Comparison of ENCODE assay signal across 8 cellular contexts in the genomic region with DNA sequence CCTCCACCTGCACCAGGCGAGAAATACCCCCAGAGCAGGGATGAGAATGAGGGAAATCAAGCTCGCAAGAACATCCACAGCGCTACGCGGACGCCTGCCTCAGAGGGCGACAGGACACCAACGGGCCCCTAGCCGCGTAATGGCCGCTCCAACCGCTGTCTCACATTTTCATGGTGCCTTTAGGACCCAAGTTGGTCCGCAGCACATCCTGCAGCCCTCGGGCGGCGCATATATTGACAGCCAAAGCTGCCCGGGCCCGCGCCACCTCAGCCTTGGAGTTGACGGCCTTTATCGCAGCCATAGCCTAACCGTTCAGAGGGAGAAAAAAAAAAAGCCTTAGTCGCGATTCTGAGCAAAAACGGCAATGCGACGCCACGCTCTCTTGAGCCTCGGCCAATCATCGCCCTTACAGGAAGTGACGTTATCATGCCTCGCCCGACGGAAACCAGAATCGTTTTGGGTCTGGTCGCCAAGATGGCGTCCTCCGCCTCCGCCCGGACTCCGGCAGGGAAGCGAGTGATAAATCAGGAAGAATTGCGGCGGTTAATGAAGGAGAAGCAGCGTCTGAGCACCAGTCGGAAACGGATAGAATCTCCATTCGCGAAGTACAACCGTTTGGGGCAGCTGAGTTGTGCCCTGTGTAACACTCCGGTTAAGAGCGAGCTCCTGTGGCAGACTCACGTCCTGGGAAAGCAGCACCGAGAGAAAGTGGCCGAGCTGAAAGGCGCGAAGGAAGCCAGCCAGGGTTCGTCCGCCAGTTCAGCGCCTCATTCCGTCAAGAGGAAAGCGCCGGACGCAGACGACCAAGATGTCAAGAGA. TPM values are rescaled to one million over a fixed set of nuclear protein-coding genes. Genes with fewer than 3 reads are reported as not detected.
DNase-seq lines count a peak whose midpoint lies in the region; ATAC-seq, FAIRE-seq and TF ChIP-seq lines count a peak whose summit lies in the region.

A gene with protein sequence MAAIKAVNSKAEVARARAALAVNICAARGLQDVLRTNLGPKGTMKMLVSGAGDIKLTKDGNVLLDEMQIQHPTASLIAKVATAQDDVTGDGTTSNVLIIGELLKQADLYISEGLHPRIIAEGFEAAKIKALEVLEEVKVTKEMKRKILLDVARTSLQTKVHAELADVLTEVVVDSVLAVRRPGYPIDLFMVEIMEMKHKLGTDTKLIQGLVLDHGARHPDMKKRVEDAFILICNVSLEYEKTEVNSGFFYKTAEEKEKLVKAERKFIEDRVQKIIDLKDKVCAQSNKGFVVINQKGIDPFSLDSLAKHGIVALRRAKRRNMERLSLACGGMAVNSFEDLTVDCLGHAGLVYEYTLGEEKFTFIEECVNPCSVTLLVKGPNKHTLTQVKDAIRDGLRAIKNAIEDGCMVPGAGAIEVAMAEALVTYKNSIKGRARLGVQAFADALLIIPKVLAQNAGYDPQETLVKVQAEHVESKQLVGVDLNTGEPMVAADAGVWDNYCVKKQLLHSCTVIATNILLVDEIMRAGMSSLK (minus strand): TSS at position 368 of the 819 bp plus-strand sequence. CDS start 67 bp downstream, at position 301.
A gene with protein sequence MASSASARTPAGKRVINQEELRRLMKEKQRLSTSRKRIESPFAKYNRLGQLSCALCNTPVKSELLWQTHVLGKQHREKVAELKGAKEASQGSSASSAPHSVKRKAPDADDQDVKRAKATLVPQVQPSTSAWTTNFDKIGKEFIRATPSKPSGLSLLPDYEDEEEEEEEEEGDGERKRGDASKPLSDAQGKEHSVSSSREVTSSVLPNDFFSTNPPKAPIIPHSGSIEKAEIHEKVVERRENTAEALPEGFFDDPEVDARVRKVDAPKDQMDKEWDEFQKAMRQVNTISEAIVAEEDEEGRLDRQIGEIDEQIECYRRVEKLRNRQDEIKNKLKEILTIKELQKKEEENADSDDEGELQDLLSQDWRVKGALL (plus strand): TSS at position 448 of the 819 bp plus-strand sequence. CDS start 27 bp downstream, at position 475.

- peak; percentile 85 for ATAC-seq in HG03442 (IDR thresholded peaks at IDR 0.05; ENCODE audit: unreplicated experiment)

- H3K27me3 ChIP-seq in BE2C = no peaks in the 10 kb centered on the region
- no peaks in the 10 kb centered on the region for H3K27me3 ChIP-seq in layer of hippocampus (ENCODE audit: control insufficient read depth, insufficient read depth, low read length)

- H3K27ac ChIP-seq in coronary artery = peak within 1 kb of the TSS; percentile 93
- peak within 1 kb of the TSS; percentile 94 for H3K27ac ChIP-seq in layer of hippocampus (ENCODE audit: low read depth, low read length)

- peak; percentile 97 for FAIRE-seq in GM19239 (lab: Jason Lieb, UNC)

- TF ChIP-seq CTCF in BE2C (IDR thresholded peaks at IDR 0.05; ENCODE audit: low read depth, low read length) (no peak), coronary artery (IDR thresholded peaks at IDR 0.05) (no peak)

- H3K4me1 ChIP-seq in BE2C = peaks cover 5% of the 10 kb centered on the region; the same call in 1 of the 2 replicates

- H3K4me3 ChIP-seq in BE2C (ENCODE audit: low read depth, low read length) (peak within 1 kb of the TSS; percentile 98), coronary artery (peak within 1 kb of the TSS; percentile 78)

- H3K36me3 ChIP-seq in BE2C = peaks cover 24% of the 10 kb centered on the region

- no peaks in the 10 kb centered on the region for H3K9me3 ChIP-seq in BE2C

- DNase-seq in BE2C = peak; percentile 90
- peak; percentile 75 for DNase-seq in GM19239 (ENCODE audit: insufficient read length, low spot score)
- peak; percentile 77 to 89 for DNase-seq in NCI-H524 (lab: John Stamatoyannopoulos, UW)
- peak; percentile 92 for DNase-seq in activated CD4-positive, alpha-beta T cell treated with anti-CD3 and anti-CD28 coated beads for 48 hours
- DNase-seq in coronary artery (ENCODE audit: low spot score) = peak; percentile 93
- DNase-seq in stimulated activated CD4-positive, alpha-beta T cell treated with anti-CD3 and anti-CD28 coated beads, Interleukin-1b, Interleukin-23, amount 100 ng/mL, for 24 hours (ENCODE audit: low read depth in 4 of 4, low spot score in 1 of 4) = peak; percentile 69 to 82 (median 76)

RNA-seq across cellular contexts. Expression of the first gene that starts in this region (rescaled TPM):
- 4.2 TPM for polyA plus RNA-seq in BE2C (2012; ENCODE audit: insufficient read depth, insufficient read length, low read depth)

RNA-seq across cellular contexts. Expression of the second gene that starts in this region (rescaled TPM):
- polyA plus RNA-seq in BE2C (2012; ENCODE audit: insufficient read depth, insufficient read length, low read depth) = 56.1 TPM

Comparison
In these comparisons a context has a peak if more than half of its experiments do, and no peak if none do; other contexts are left out.
1. Peak in every context shown above with its lines: DNase-seq, ATAC-seq, H3K4me3 ChIP-seq and H3K27ac ChIP-seq.